ENCODE assay signal across 31 cellular contexts in genomic region chr2:234479465-234479864, GRCh38.
"Had no signal": no experiment of that assay in that cellular context is flagged by ENCODE, and none has a peak within 500 bp of the region (broad histone marks: within the 10 kb centered on the region; RNA-seq: fewer than 3 reads in every experiment).

No MANE protein-coding gene starts in this region.

- H3K36me3 ChIP-seq: ascending aorta, cardiac muscle cell, colonic mucosa, thyroid gland, upper lobe of right lung had no signal

- H3K27ac Mint-ChIP-seq: activated CD8-positive, alpha-beta T cell treated with anti-CD3 and anti-CD28 coated beads for 36 hours; activated naive CD4-positive, alpha-beta T cell treated with anti-CD3 and anti-CD28 coated beads, Interleukin-2, amount 10 ng/mL, durations not matched to agents 7 days and 5 days; activated naive CD8-positive, alpha-beta T cell treated with anti-CD3 and anti-CD28 coated beads, Interleukin-2, amount 10 ng/mL, durations not matched to agents 7 days and 5 days; brain; mesothelial cell of epicardium; stimulated activated naive CD8-positive, alpha-beta T cell treated with anti-CD3 and anti-CD28 coated beads, Interleukin-15, amount 100 ng/mL, for 72 hours; T-helper 1 cell treated with Interleukin-12 subunit alpha and Interleukin-12 subunit beta and Interleukin-4 antibody, amounts not matched to agents 30 μg/mL and 1 μg/mL, for 36 hours had no signal

- H3K4me3 Mint-ChIP-seq: activated CD4-positive, alpha-beta T cell treated with anti-CD3 and anti-CD28 coated beads, Interleukin-2, amount 10 ng/mL, durations not matched to agents 24 days and 14 days; activated CD8-positive, alpha-beta memory T cell treated with anti-CD3 and anti-CD28 coated beads, Interleukin-2, amount 10 ng/mL, durations not matched to agents 7 days and 5 days; activated CD8-positive, alpha-beta T cell treated with anti-CD3 and anti-CD28 coated beads for 36 hours; activated naive CD4-positive, alpha-beta T cell treated with anti-CD3 and anti-CD28 coated beads, Interleukin-2, amount 10 ng/mL, durations not matched to agents 7 days and 5 days; activated naive CD8-positive, alpha-beta T cell treated with anti-CD3 and anti-CD28 coated beads, Interleukin-2, amount 10 ng/mL, durations not matched to agents 7 days and 5 days; activated T-helper 1 cell treated with anti-CD3 and anti-CD28 coated beads, Interleukin-12 subunit alpha, Interleukin-12 subunit beta, Interleukin-2, Interleukin-4 antibody, amounts not matched to agents 30 ng/mL and 10 ng/mL and 1 ng/mL, durations not matched to agents 14 hours and 24 hours and 36 hours; brain; mesothelial cell of epicardium; naive B cell; neural crest cell; stimulated activated naive CD8-positive, alpha-beta T cell treated with anti-CD3 and anti-CD28 coated beads, Interleukin-15, amount 100 ng/mL, for 72 hours; T-helper 1 cell treated with Interleukin-12 subunit alpha and Interleukin-12 subunit beta and Interleukin-4 antibody, amounts not matched to agents 30 μg/mL and 1 μg/mL, for 36 hours had no signal

- DNase-seq: activated CD4-positive, alpha-beta T cell treated with anti-CD3 and anti-CD28 coated beads, Interleukin-2, amount 10 ng/mL, durations not matched to agents 24 days and 14 days; activated CD4-positive, CD25-positive, alpha-beta regulatory T cell treated with anti-CD3 and anti-CD28 coated beads, Interleukin-2, amount 50 U/mL, for 72 hours; activated CD8-positive, alpha-beta memory T cell treated with anti-CD3 and anti-CD28 coated beads, Interleukin-2, amount 10 ng/mL, durations not matched to agents 7 days and 5 days; activated CD8-positive, alpha-beta T cell treated with anti-CD3 and anti-CD28 coated beads for 36 hours; activated gamma-delta T cell; activated naive CD4-positive, alpha-beta T cell treated with anti-CD3 and anti-CD28 coated beads, Interleukin-2, amount 10 ng/mL, durations not matched to agents 7 days and 5 days; activated naive CD8-positive, alpha-beta T cell treated with anti-CD3 and anti-CD28 coated beads, Interleukin-2, amount 10 ng/mL, durations not matched to agents 7 days and 5 days; activated T-cell treated with anti-CD3 and anti-CD28 coated beads for 4 hours; cerebellar nuclear complex; colonic mucosa; effector memory CD8-positive, alpha-beta T cell; head of caudate nucleus; hippocampal formation; kidney; left colon; naive B cell; occipital lobe; psoas muscle; stimulated activated naive CD8-positive, alpha-beta T cell treated with anti-CD3 and anti-CD28 coated beads, Interleukin-15, amount 100 ng/mL, for 72 hours; SW 1271; T1000; thyroid gland; upper lobe of right lung had no signal

- H2AFZ ChIP-seq: parathyroid adenoma had no signal

- H3K27ac ChIP-seq: ascending aorta, cardiac muscle cell, colonic mucosa, parathyroid adenoma, psoas muscle, thyroid gland, upper lobe of right lung had no signal

- ATAC-seq: activated CD8-positive, alpha-beta memory T cell treated with anti-CD3 and anti-CD28 coated beads, Interleukin-2, amount 10 ng/mL, durations not matched to agents 7 days and 5 days; activated CD8-positive, alpha-beta T cell treated with anti-CD3 and anti-CD28 coated beads for 36 hours; effector memory CD8-positive, alpha-beta T cell; left colon; psoas muscle; stimulated activated naive CD8-positive, alpha-beta T cell treated with anti-CD3 and anti-CD28 coated beads, Interleukin-15, amount 100 ng/mL, for 72 hours; upper lobe of right lung had no signal

- H3K27me3 Mint-ChIP-seq: activated CD4-positive, alpha-beta T cell treated with anti-CD3 and anti-CD28 coated beads, Interleukin-2, amount 10 ng/mL, durations not matched to agents 24 days and 14 days; activated CD8-positive, alpha-beta memory T cell treated with anti-CD3 and anti-CD28 coated beads, Interleukin-2, amount 10 ng/mL, durations not matched to agents 7 days and 5 days; activated CD8-positive, alpha-beta T cell treated with anti-CD3 and anti-CD28 coated beads for 36 hours; activated naive CD4-positive, alpha-beta T cell treated with anti-CD3 and anti-CD28 coated beads, Interleukin-2, amount 10 ng/mL, durations not matched to agents 7 days and 5 days; activated naive CD8-positive, alpha-beta T cell treated with anti-CD3 and anti-CD28 coated beads, Interleukin-2, amount 10 ng/mL, durations not matched to agents 7 days and 5 days; effector memory CD8-positive, alpha-beta T cell; stimulated activated naive CD8-positive, alpha-beta T cell treated with anti-CD3 and anti-CD28 coated beads, Interleukin-15, amount 100 ng/mL, for 72 hours had no signal

- H3K27me3 ChIP-seq: ascending aorta, cardiac muscle cell, colonic mucosa, thyroid gland, upper lobe of right lung had no signal

- H3K9ac ChIP-seq: parathyroid adenoma had no signal

- H3K9me3 ChIP-seq: ascending aorta, colonic mucosa, psoas muscle, thyroid gland, upper lobe of right lung had no signal

- H3K4me3 ChIP-seq: ascending aorta, cardiac muscle cell, colonic mucosa, psoas muscle, thyroid gland, upper lobe of right lung had no signal

- H3K9me3 Mint-ChIP-seq: activated CD4-positive, alpha-beta T cell treated with anti-CD3 and anti-CD28 coated beads, Interleukin-2, amount 10 ng/mL, durations not matched to agents 24 days and 14 days; effector memory CD8-positive, alpha-beta T cell; mesothelial cell of epicardium; naive B cell had no signal

- H3K4me1 ChIP-seq: ascending aorta, colonic mucosa, parathyroid adenoma, psoas muscle, thyroid gland, upper lobe of right lung had no signal

- H3K36me3 Mint-ChIP-seq: brain, mesothelial cell of epicardium, naive B cell had no signal

- H3K4me1 Mint-ChIP-seq: brain, neural crest cell had no signal
